7 cellular contexts compared by ENCODE assay signal in the genomic region with DNA sequence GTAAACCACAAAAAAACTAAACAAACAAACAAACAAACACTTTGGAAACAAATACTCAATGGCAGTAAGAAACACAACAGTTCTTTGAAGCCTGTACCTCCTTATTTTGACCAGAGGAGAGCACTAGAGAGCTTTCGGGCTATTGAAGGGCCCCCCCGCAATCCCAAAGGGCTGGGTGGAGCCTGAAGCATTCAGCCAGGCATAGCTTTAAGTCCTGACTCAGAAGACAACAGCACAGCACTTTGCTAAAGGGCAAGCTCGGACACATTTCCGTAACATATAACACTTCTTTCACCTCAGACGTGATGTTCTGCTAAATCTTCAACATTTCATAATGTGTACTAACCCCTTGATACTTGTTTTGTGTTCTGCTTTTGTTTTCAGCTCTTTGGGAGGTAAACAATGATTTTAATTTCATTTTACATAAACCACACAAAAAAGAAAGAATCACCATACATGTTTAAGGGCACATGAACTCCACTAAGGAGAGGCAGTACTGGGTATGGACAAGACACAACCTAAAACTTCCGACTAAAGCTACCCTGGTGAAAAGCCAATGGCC. TPM values are rescaled to one million over a fixed set of nuclear protein-coding genes. Genes with fewer than 3 reads are reported as not detected.
A peak's percentile ranks its signal among the peaks of the same experiment; 100 is the strongest.
DNase-seq lines count a peak whose midpoint lies in the region; ATAC-seq, FAIRE-seq and TF ChIP-seq lines count a peak whose summit lies in the region.

No MANE protein-coding gene starts in this region.

- H3K4me3 ChIP-seq in GM06990 (replicated peaks; ENCODE audit: low read depth, low read length) = peak overlapping the region; percentile 44

- peak; percentile 98 for ATAC-seq in GM21529 (IDR thresholded peaks at IDR 0.05; ENCODE audit: unreplicated experiment)

- DNase-seq in GM06990 (ENCODE audit: extremely low read depth, insufficient read length) (peak; percentile 30), HTR-8/SVneo (ENCODE audit: insufficient read length, low spot score) (peak; percentile 85), NCI-H82 treated with DMSO at 0.1 percent for 48 hours (lab: John Stamatoyannopoulos, UW; ENCODE audit: unreplicated experiment) (peak; percentile 82), astrocyte of the hippocampus (ENCODE audit: low read depth, low spot score) (peak; percentile 93), hepatic stellate cell (ENCODE audit: low spot score) (peak; percentile 85), pulmonary artery endothelial cell (ENCODE audit: low read depth, low spot score) (peak; percentile 72)

- no peaks in the 10 kb centered on the region for H3K36me3 ChIP-seq in GM06990 (ENCODE audit: control insufficient read depth, insufficient read depth, low read length)

- H3K27me3 ChIP-seq in GM06990 (replicated peaks; ENCODE audit: control insufficient read depth, insufficient read depth, low read length) = no peaks in the 10 kb centered on the region

- FAIRE-seq in HTR-8/SVneo (lab: Jason Lieb, UNC) = no peak

- peak; percentile 84 for TF ChIP-seq CTCF in GM06990 (IDR thresholded peaks at IDR 0.05; ENCODE audit: insufficient read depth, low read length, poor library complexity, severe bottlenecking)

RNA-seq across cellular contexts. Expression of gene SHCBP1L, which starts 9.7 kb away (rescaled TPM):
- not detected in 2 replicates for total RNA-seq in pulmonary artery endothelial cell

Comparison
In these comparisons a context has a peak if more than half of its experiments do, and no peak if none do; other contexts are left out.
1. Peak in every context shown above with its lines: DNase-seq, ATAC-seq and H3K4me3 ChIP-seq.
2. DNase-seq: peak in every context shown above with its lines; median percentile 93 in astrocyte of the hippocampus; 85 in HTR-8/SVneo; 85 in hepatic stellate cell; 82 in NCI-H82 treated with DMSO at 0.1 percent for 48 hours; 72 in pulmonary artery endothelial cell; 30 in GM06990.